8 cellular contexts compared by ENCODE assay signal in genomic region chr6:136317023-136317649, GRCh38. TPM values are rescaled to one million over a fixed set of nuclear protein-coding genes. Genes with fewer than 3 reads are reported as not detected.
DNase-seq lines count a peak whose midpoint lies in the region; ATAC-seq and TF ChIP-seq lines count a peak whose summit lies in the region.

No MANE protein-coding gene starts in this region.

- intact Hi-C loops in spleen (cut with DNase I; ENCODE audit: low total_unique reads) = loop anchor here (10.0 kb wide), 1 partner anchor 812 kb away; no protein-coding TSS in a partner anchor

- no peak overlapping the region for H3K9ac ChIP-seq in DND-41 (ENCODE audit: low read depth, low read length)

- H3K4me2 ChIP-seq in DND-41 (ENCODE audit: insufficient read depth, low read length) = no peak overlapping the region

- no peak overlapping the region for H3K4me3 Mint-ChIP-seq in T-helper 2 cell treated with Interferon-gamma antibody and Interleukin-4, amounts not matched to agents 5 μg/mL and 100 μg/mL, for 36 hours

- in situ Hi-C loops in astrocyte of the cerebellum (cut with HindIII; ENCODE audit: low sequenced_read_pairs) = no loop called here

- WGBS in spleen, 5 donors = 50 to 60% (median 55%) methylated on average over 5 of the region's 5 CpGs

- no peaks in the 10 kb centered on the region for H3K36me3 ChIP-seq in DND-41 (ENCODE audit: insufficient read depth, low read length)
- no peaks in the 10 kb centered on the region for H3K36me3 ChIP-seq in spleen

- TF ChIP-seq POLR2A in spleen (IDR thresholded peaks at IDR 0.05) = no peak

- H3K36me3 Mint-ChIP-seq in T-helper 2 cell treated with Interferon-gamma antibody and Interleukin-4, amounts not matched to agents 5 μg/mL and 100 μg/mL, for 36 hours (ENCODE audit: low read depth) = no peaks in the 10 kb centered on the region

- H3K9me3 ChIP-seq in DND-41 (ENCODE audit: insufficient read depth, low read length, severe bottlenecking) (no peaks in the 10 kb centered on the region), spleen (no peaks in the 10 kb centered on the region)

- no peak overlapping the region for H3K4me3 ChIP-seq in DND-41 (ENCODE audit: low read depth in 1 of 2, low read length in 2 of 2)
- no peak overlapping the region for H3K4me3 ChIP-seq in astrocyte of the cerebellum (ENCODE audit: low read depth, low read length)
- H3K4me3 ChIP-seq in spleen = no peak overlapping the region

- H3K79me2 ChIP-seq in DND-41 (ENCODE audit: insufficient read depth, low read length) = no peaks in the 10 kb centered on the region

- H3K27ac Mint-ChIP-seq in T-helper 2 cell treated with Interferon-gamma antibody and Interleukin-4, amounts not matched to agents 5 μg/mL and 100 μg/mL, for 36 hours = no peak overlapping the region

- H3K4me1 Mint-ChIP-seq in T-helper 2 cell treated with Interferon-gamma antibody and Interleukin-4, amounts not matched to agents 5 μg/mL and 100 μg/mL, for 36 hours (ENCODE audit: low read depth) = peaks cover 1% of the 10 kb centered on the region

- ATAC-seq in DND-41 (ENCODE audit: insufficient read depth, low read depth) (peak; percentile 81), GM19023 (IDR thresholded peaks at IDR 0.05; ENCODE audit: unreplicated experiment) (no peak)

- no peak overlapping the region for H2AFZ ChIP-seq in DND-41 (ENCODE audit: low read depth, low read length)

- TF ChIP-seq CTCF in DND-41 (IDR thresholded peaks at IDR 0.05; ENCODE audit: borderline replicate concordance, extremely low read depth, low read length, poor library complexity, severe bottlenecking) (peak; percentile 78), astrocyte of the cerebellum (IDR thresholded peaks at IDR 0.05; ENCODE audit: low read depth, low read length, missing control alignments) (peak; percentile 86), spleen (IDR thresholded peaks at IDR 0.05 in 8 of 11, conservative IDR thresholded peaks at IDR 0.05 in 3 of 11) (peak; percentile 56 to 77 (median 71))

- peaks cover 13% of the 10 kb centered on the region for H3K27me3 ChIP-seq in DND-41 (ENCODE audit: insufficient read depth, low read length, poor library complexity)
- H3K27me3 ChIP-seq in spleen (replicated peaks in 1 of 7) = no peaks in the 10 kb centered on the region

- H4K20me1 ChIP-seq in DND-41 (ENCODE audit: insufficient read depth, low read length) = no peaks in the 10 kb centered on the region

- H3K4me1 ChIP-seq in DND-41 (ENCODE audit: insufficient read depth, low read length) = no peaks in the 10 kb centered on the region
- H3K4me1 ChIP-seq in spleen = no peaks in the 10 kb centered on the region

- peaks cover 11% of the 10 kb centered on the region for H3K27me3 Mint-ChIP-seq in T-helper 2 cell treated with Interferon-gamma antibody and Interleukin-4, amounts not matched to agents 5 μg/mL and 100 μg/mL, for 36 hours (ENCODE audit: low read depth)

- no peaks in the 10 kb centered on the region for H3K9me3 Mint-ChIP-seq in T-helper 2 cell treated with Interferon-gamma antibody and Interleukin-4, amounts not matched to agents 5 μg/mL and 100 μg/mL, for 36 hours

- DNase-seq in DND-41 = peak; percentile 55
- DNase-seq in H4 (ENCODE audit: low spot score) = peak; percentile 25
- DNase-seq in NCI-H1417 (lab: John Stamatoyannopoulos, UW) = peak; percentile 45 to 89 (median 51)
- peak; percentile 44 for DNase-seq in T-helper 2 cell treated with Interferon-gamma antibody and Interleukin-4, amounts not matched to agents 5 μg/mL and 100 μg/mL, for 36 hours (ENCODE audit: low spot score)
- peak; percentile 68 for DNase-seq in astrocyte of the cerebellum (ENCODE audit: low read depth)
- peak; percentile 56 for DNase-seq in iPS DF 19.7 (ENCODE audit: low read depth, low spot score)
- DNase-seq in spleen = no peak

- H3K27ac ChIP-seq in DND-41 (ENCODE audit: low read length) (no peak overlapping the region), spleen (no peak overlapping the region)

RNA-seq across cellular contexts. Expression of gene BCLAF1, which starts 27.5 kb away (rescaled TPM):
- 70.0 and 71.3 TPM in 2 replicates for total RNA-seq in H4 (2014; rRNA removed; shearing (Covaris generic))
- 100 to 1,000 TPM; 161 to 228 (median 171) TPM for total RNA-seq in spleen
- 10 to 100 TPM; 22.9 to 29.0 (median 25.3) TPM for polyA plus RNA-seq in spleen
